8 cellular contexts compared by ENCODE assay signal in the genomic region with DNA sequence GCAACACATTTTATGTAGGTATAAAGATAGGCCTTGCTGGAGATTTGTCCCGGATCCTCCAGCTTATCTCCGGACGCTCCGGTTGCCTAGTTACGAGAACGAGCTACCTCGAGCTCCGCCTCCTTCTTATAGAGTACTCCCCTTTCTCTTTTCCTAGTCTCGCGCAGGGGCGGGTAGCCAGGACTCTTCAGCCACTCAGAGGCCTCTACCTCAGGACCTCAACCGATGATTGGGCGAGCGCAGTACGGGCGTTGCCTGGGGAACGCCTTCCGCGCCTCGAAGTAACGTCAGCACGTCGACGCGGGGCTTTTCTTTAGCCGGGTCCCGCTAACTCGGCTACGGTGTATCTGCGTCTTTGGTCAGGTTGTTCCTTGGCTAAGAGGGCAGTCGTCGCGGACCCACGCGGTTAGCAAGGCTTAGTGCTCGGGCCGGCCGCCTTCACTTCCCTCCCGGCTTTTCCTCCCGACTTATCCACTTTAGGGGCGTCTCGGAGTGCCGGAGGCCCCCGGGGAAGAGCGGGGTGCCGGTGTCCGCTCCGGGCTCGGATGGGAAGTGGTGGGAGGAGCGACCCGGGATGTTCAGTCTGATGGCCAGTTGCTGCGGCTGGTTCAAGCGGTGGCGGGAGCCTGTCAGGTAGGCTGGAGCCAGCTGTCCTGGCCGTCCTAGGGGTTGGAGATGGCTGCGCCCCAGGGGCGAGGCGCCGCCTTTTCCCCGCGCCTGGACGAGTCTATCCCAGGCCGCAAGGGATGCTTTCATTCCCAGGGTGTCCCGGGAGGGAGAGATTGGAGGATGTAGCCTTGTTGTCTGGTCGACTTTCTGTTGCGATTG.
DNase-seq lines count a peak whose midpoint lies in the region; ATAC-seq and TF ChIP-seq lines count a peak whose summit lies in the region.

Gene ARL13B, plus strand, starts transcription at position 306 of the 828 bp plus-strand sequence. Its CDS starts 269 bp downstream, at position 575.

- DNase-seq in AG09319 (ENCODE audit: extremely low read depth, low read depth) (peak; percentile 94), NCI-H446 treated with DMSO at 0.1 percent for 48 hours (lab: John Stamatoyannopoulos, UW) (peak; percentile 96), cerebellar nuclear complex (lab: John Stamatoyannopoulos, UW) (peak; percentile 83 to 97), islet precursor cell (peak; percentile 99)
- DNase-seq in activated CD4-positive, CD25-positive, alpha-beta regulatory T cell treated with anti-CD3 and anti-CD28 coated beads, Interleukin-2, amount 50 U/mL, for 72 hours = peak; percentile 89
- peak; percentile 86 to 91 (median 89) for DNase-seq in stimulated activated CD4-positive, alpha-beta T cell treated with anti-CD3 and anti-CD28 coated beads, Interleukin-12 subunit alpha, Interleukin-12 subunit beta, amount 100 ng/mL, for 48 hours (ENCODE audit: low read depth in 2 of 3, low spot score in 1 of 3)

- ATAC-seq in GM19035 (IDR thresholded peaks at IDR 0.05; ENCODE audit: unreplicated experiment) (peak; percentile 100), HG03354 (IDR thresholded peaks at IDR 0.05; ENCODE audit: poor library complexity, severe bottlenecking, unreplicated experiment) (peak; percentile 100)

- no peak for TF ChIP-seq CTCF in AG09319 (IDR thresholded peaks at IDR 0.05; ENCODE audit: low read depth, low read length)

Comparison
In these comparisons a context has a peak if more than half of its experiments do, and no peak if none do; other contexts are left out.
1. Peak in every context shown above with its lines: DNase-seq and ATAC-seq.